23 cellular contexts compared by ENCODE assay signal in genomic region chr17:55785181-55785580, GRCh38.
"Had no signal": no experiment of that assay in that cellular context is flagged by ENCODE, and none has a peak within 500 bp of the region (broad histone marks: within the 10 kb centered on the region; RNA-seq: fewer than 3 reads in every experiment).

No MANE protein-coding gene starts in this region.

- H3K9me3 Mint-ChIP-seq: activated T-cell treated with anti-CD3 and anti-CD28 coated beads, Interleukin-2, amount 50 U/mL, for 72 hours; neural progenitor cell had no signal

- H3K27me3 ChIP-seq: adrenal gland, ascending aorta, heart right ventricle, neural progenitor cell, right atrium auricular region, spleen, tibial nerve had no signal

- H3K4me3 Mint-ChIP-seq: activated naive CD8-positive, alpha-beta T cell; activated T-cell treated with anti-CD3 and anti-CD28 coated beads, Interleukin-2, amount 50 U/mL, for 72 hours; brain; natural killer cell; neural progenitor cell had no signal

- H3K4me1 Mint-ChIP-seq: brain, natural killer cell, neural progenitor cell had no signal

- ATAC-seq: activated T-cell treated with anti-CD3 and anti-CD28 coated beads, Interleukin-2, amount 50 U/mL, for 72 hours; esophagus mucosa; heart right ventricle; natural killer cell had no signal

- H3K9me3 ChIP-seq: adrenal gland, ascending aorta, right atrium auricular region, spleen, tibial nerve had no signal

- H2AFZ ChIP-seq: neural progenitor cell, parathyroid adenoma had no signal

- H3K36me3 ChIP-seq: adrenal gland, ascending aorta, heart right ventricle, neural progenitor cell, right atrium auricular region, spleen had no signal

- H3K9ac ChIP-seq: neural progenitor cell, parathyroid adenoma had no signal

- H3K79me2 ChIP-seq: parathyroid adenoma had no signal

- H3K36me3 Mint-ChIP-seq: brain, natural killer cell, neural progenitor cell had no signal

- H3K27ac Mint-ChIP-seq: activated naive CD8-positive, alpha-beta T cell; activated T-cell treated with anti-CD3 and anti-CD28 coated beads, Interleukin-2, amount 50 U/mL, for 72 hours; brain; natural killer cell; neural progenitor cell had no signal

- H3K4me3 ChIP-seq: adrenal gland, ascending aorta, heart right ventricle, neural progenitor cell, right atrium auricular region, spleen, tibial nerve had no signal

- DNase-seq: activated CD4-positive, alpha-beta T cell treated with anti-CD3 and anti-CD28 coated beads for 4 hours; activated CD4-positive, alpha-beta T cell treated with anti-CD3 and anti-CD28 coated beads, Interleukin-2, amount 50 U/mL, for 4 hours; activated naive CD4-positive, alpha-beta T cell; activated T-cell treated with anti-CD3 and anti-CD28 coated beads for 4 hours; activated T-cell treated with anti-CD3 and anti-CD28 coated beads, Interleukin-2, amount 50 U/mL, for 72 hours; adrenal gland; caudate nucleus; cortex of kidney; foreskin fibroblast; heart right ventricle; natural killer cell; occipital lobe; spleen; stimulated activated naive CD4-positive, alpha-beta T cell; T-helper 9 cell had no signal

- H3K4me1 ChIP-seq: adrenal gland, ascending aorta, neural progenitor cell, parathyroid adenoma, tibial nerve had no signal

- H3K27ac ChIP-seq: adrenal gland, ascending aorta, neural progenitor cell, parathyroid adenoma, spleen, tibial nerve had no signal

- H3K4me2 ChIP-seq: neural progenitor cell had no signal
